Comparison of ENCODE assay signal across 12 cellular contexts in genomic region chr15:64017082-64017588, GRCh38. TPM values are rescaled to one million over a fixed set of nuclear protein-coding genes. Genes with fewer than 3 reads are reported as not detected.
A peak's percentile ranks its signal among the peaks of the same experiment; 100 is the strongest.
DNase-seq lines count a peak whose midpoint lies in the region; ATAC-seq, FAIRE-seq and TF ChIP-seq lines count a peak whose summit lies in the region.
"Had no signal": no experiment of that assay in that cellular context is flagged by ENCODE, and none has a peak within 500 bp of the region (broad histone marks: within the 10 kb centered on the region; RNA-seq: fewer than 3 reads in every experiment).

No MANE protein-coding gene starts in this region.

- no peaks in the 10 kb centered on the region for H3K36me3 Mint-ChIP-seq in stimulated activated effector memory CD8-positive, alpha-beta T cell treated with anti-CD3 and anti-CD28 coated beads, Interleukin-12 subunit alpha, Interleukin-12 subunit beta, amount 100 ng/mL, for 72 hours
- no peaks in the 10 kb centered on the region for H3K36me3 Mint-ChIP-seq in endothelial cell (ENCODE audit: low read depth, unreplicated experiment)

- H3K9me3 Mint-ChIP-seq in stimulated activated effector memory CD8-positive, alpha-beta T cell treated with anti-CD3 and anti-CD28 coated beads, Interleukin-12 subunit alpha, Interleukin-12 subunit beta, amount 100 ng/mL, for 72 hours: no peaks in the 10 kb centered on the region
- H3K9me3 Mint-ChIP-seq in endothelial cell (ENCODE audit: unreplicated experiment): no peaks in the 10 kb centered on the region

- DNase-seq in H54 (ENCODE audit: insufficient read length, low spot score): peak; percentile 56
- peak; percentile 49 for DNase-seq in RKO (ENCODE audit: low spot score)
- DNase-seq in glomerular visceral epithelial cell (ENCODE audit: extremely low spot score): peak; percentile 60
- no peak for DNase-seq in stimulated activated effector memory CD8-positive, alpha-beta T cell treated with anti-CD3 and anti-CD28 coated beads, Interleukin-12 subunit alpha, Interleukin-12 subunit beta, amount 100 ng/mL, for 72 hours (ENCODE audit: low spot score in 2 of 2)
- DNase-seq in endothelial cell (ENCODE audit: low spot score): no peak
- DNase-seq: activated effector memory CD4-positive, alpha-beta T cell treated with anti-CD3 and anti-CD28 coated beads, Interleukin-2, amount 50 U/mL, for 16 hours; central memory CD4-positive, alpha-beta T cell; islet precursor cell; NCI-H2107; stimulated activated naive CD4-positive, alpha-beta T cell treated with Interleukin-2 at 50 U/mL for 16 hours had no signal

- TF ChIP-seq CTCF in endothelial cell (IDR thresholded peaks at IDR 0.05; ENCODE audit: unreplicated experiment): no peak

- H3K4me3 Mint-ChIP-seq in stimulated activated effector memory CD8-positive, alpha-beta T cell treated with anti-CD3 and anti-CD28 coated beads, Interleukin-12 subunit alpha, Interleukin-12 subunit beta, amount 100 ng/mL, for 72 hours: no peak overlapping the region
- no peak overlapping the region for H3K4me3 Mint-ChIP-seq in endothelial cell (ENCODE audit: unreplicated experiment)

- no peak overlapping the region for H3K27ac Mint-ChIP-seq in stimulated activated effector memory CD8-positive, alpha-beta T cell treated with anti-CD3 and anti-CD28 coated beads, Interleukin-12 subunit alpha, Interleukin-12 subunit beta, amount 100 ng/mL, for 72 hours
- H3K27ac Mint-ChIP-seq in endothelial cell (ENCODE audit: unreplicated experiment): no peak overlapping the region

- peaks cover 24% of the 10 kb centered on the region for H3K4me1 Mint-ChIP-seq in stimulated activated effector memory CD8-positive, alpha-beta T cell treated with anti-CD3 and anti-CD28 coated beads, Interleukin-12 subunit alpha, Interleukin-12 subunit beta, amount 100 ng/mL, for 72 hours
- H3K4me1 Mint-ChIP-seq in endothelial cell (ENCODE audit: unreplicated experiment): peaks cover 9% of the 10 kb centered on the region

- H3K27me3 Mint-ChIP-seq in endothelial cell (ENCODE audit: unreplicated experiment): peaks cover 2% of the 10 kb centered on the region

- no peak for FAIRE-seq in H54 (lab: Jason Lieb, UNC)

- peak; percentile 49 for ATAC-seq in stimulated activated effector memory CD8-positive, alpha-beta T cell treated with anti-CD3 and anti-CD28 coated beads, Interleukin-12 subunit alpha, Interleukin-12 subunit beta, amount 100 ng/mL, for 72 hours
- ATAC-seq in HG03460 (IDR thresholded peaks at IDR 0.05; ENCODE audit: unreplicated experiment): no peak
- no peak for ATAC-seq in HG03108 (IDR thresholded peaks at IDR 0.05; ENCODE audit: unreplicated experiment)

- TF ChIP-seq POLR2A in H54 (IDR thresholded peaks at IDR 0.05; ENCODE audit: low read depth, low read length): no peak

RNA-seq across cellular contexts. Expression of gene DAPK2, which starts 29.1 kb away (rescaled TPM):
- total RNA-seq in endothelial cell (ENCODE audit: unreplicated experiment): 10.0 TPM

Comparison
In these comparisons a context has a peak if more than half of its experiments do, and no peak if none do; other contexts are left out.
1. DNase-seq: peak in H54 (single experiment), RKO (single experiment) and glomerular visceral epithelial cell (single experiment); none in stimulated activated effector memory CD8-positive, alpha-beta T cell treated with anti-CD3 and anti-CD28 coated beads, Interleukin-12 subunit alpha, Interleukin-12 subunit beta, amount 100 ng/mL, for 72 hours (0 of 2) and endothelial cell (single experiment).